ENCODE assay signal across 14 cellular contexts in the genomic region with DNA sequence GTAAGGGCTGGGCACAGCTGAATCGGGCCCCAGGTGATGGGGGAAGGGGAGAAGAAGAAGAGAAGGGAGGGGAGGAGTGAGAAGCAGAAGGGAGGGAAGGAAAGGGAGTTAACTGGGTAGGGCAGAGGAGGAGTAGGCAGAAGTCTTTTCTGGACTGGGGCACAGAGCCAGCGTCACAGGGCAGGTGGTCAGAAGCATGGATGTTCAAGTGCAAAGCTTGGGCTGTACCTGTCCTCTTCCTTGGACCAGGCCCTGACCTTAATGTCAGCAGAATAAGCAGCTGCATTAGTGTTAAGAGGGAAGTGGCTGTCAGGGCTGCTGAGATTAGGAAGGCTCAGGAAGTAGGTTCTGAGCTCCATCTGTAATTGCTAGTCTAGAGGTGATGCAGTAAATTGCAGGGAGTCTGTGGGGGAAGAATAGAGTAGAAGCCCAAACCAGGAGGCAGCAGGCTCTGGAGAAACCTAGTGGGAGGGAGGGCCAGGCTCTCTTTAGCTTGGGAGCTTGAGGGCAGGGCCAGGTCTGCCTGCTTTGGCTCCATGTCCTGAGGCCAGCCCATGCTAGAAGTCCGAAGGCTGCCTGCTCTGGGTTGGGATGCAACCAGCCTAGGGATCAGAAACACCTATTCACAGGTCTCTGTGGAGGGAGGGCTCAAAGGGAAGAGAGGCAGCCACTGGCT. TPM values are rescaled to one million over a fixed set of nuclear protein-coding genes. Genes with fewer than 3 reads are reported as not detected.
DNase-seq lines count a peak whose midpoint lies in the region; ATAC-seq and TF ChIP-seq lines count a peak whose summit lies in the region.
"Had no signal": no experiment of that assay in that cellular context is flagged by ENCODE, and none has a peak within 500 bp of the region (broad histone marks: within the 10 kb centered on the region; RNA-seq: fewer than 3 reads in every experiment).

No MANE protein-coding gene starts in this region.

- POLR2A ChIA-PET in activated naive CD8-positive, alpha-beta T cell treated with anti-CD3 and anti-CD28 coated beads, Interleukin-2, amount 10 ng/mL, durations not matched to agents 7 days and 5 days (lab: Charles Lee): interaction anchor here (0.6 to 1.9 kb wide), 3 partner anchors 28 to 36 kb away, joined by 3 to 9 read pairs (median 6); a partner anchor contains a TSS

- peaks cover 49% of the 10 kb centered on the region for H3K4me1 Mint-ChIP-seq in activated naive CD8-positive, alpha-beta T cell treated with anti-CD3 and anti-CD28 coated beads, Interleukin-2, amount 10 ng/mL, durations not matched to agents 7 days and 5 days

- no peak overlapping the region for H3K27ac ChIP-seq in foreskin keratinocyte

- no peak for TF ChIP-seq CTCF in foreskin keratinocyte (conservative IDR thresholded peaks at IDR 0.05)

- H3K9me3 Mint-ChIP-seq in activated naive CD8-positive, alpha-beta T cell treated with anti-CD3 and anti-CD28 coated beads, Interleukin-2, amount 10 ng/mL, durations not matched to agents 7 days and 5 days: no peaks in the 10 kb centered on the region

- H3K27ac Mint-ChIP-seq in activated naive CD8-positive, alpha-beta T cell treated with anti-CD3 and anti-CD28 coated beads, Interleukin-2, amount 10 ng/mL, durations not matched to agents 7 days and 5 days: peak overlapping the region; percentile 81

- peak; percentile 55 for DNase-seq in activated CD8-positive, alpha-beta memory T cell treated with anti-CD3 and anti-CD28 coated beads for 24 hours
- no peak for DNase-seq in activated CD8-positive, alpha-beta memory T cell treated with anti-CD3 and anti-CD28 coated beads, Interleukin-2, amount 50 U/mL, for 4 hours
- peak; percentile 92 for DNase-seq in OCI-M1 (lab: John Stamatoyannopoulos, UW)
- DNase-seq in activated naive CD8-positive, alpha-beta T cell treated with anti-CD3 and anti-CD28 coated beads, Interleukin-2, amount 10 ng/mL, durations not matched to agents 7 days and 5 days: no peak
- peak; percentile 36 for DNase-seq in posterior vena cava (ENCODE audit: low spot score)
- DNase-seq in foreskin keratinocyte: no peak
- no peak for DNase-seq in retina
- DNase-seq in NCI-H1436 (lab: John Stamatoyannopoulos, UW): no peak
- DNase-seq: activated CD4-positive, alpha-beta T cell treated with anti-CD3 and anti-CD28 coated beads for 4 hours; aorta; NCI-H446 treated with DMSO at 0.1 percent for 48 hours; SHP77 treated with DMSO at 0.1 percent for 48 hours had no signal

- no peaks in the 10 kb centered on the region for H3K4me1 ChIP-seq in foreskin keratinocyte

- no peak overlapping the region for H3K4me3 Mint-ChIP-seq in activated naive CD8-positive, alpha-beta T cell treated with anti-CD3 and anti-CD28 coated beads, Interleukin-2, amount 10 ng/mL, durations not matched to agents 7 days and 5 days

- H3K27me3 ChIP-seq in foreskin keratinocyte: no peaks in the 10 kb centered on the region

- no peak for ATAC-seq in activated naive CD8-positive, alpha-beta T cell treated with anti-CD3 and anti-CD28 coated beads, Interleukin-2, amount 10 ng/mL, durations not matched to agents 7 days and 5 days (ENCODE audit: low read depth)
- ATAC-seq in foreskin keratinocyte: no peak

- peaks cover 19% of the 10 kb centered on the region for H3K36me3 Mint-ChIP-seq in activated naive CD8-positive, alpha-beta T cell treated with anti-CD3 and anti-CD28 coated beads, Interleukin-2, amount 10 ng/mL, durations not matched to agents 7 days and 5 days

- H3K27me3 Mint-ChIP-seq in activated naive CD8-positive, alpha-beta T cell treated with anti-CD3 and anti-CD28 coated beads, Interleukin-2, amount 10 ng/mL, durations not matched to agents 7 days and 5 days: no peaks in the 10 kb centered on the region

- intact Hi-C loops in posterior vena cava (cut with DNase I): no loop called here

RNA-seq across cellular contexts. Expression of a gene that starts 1.6 kb away (rescaled TPM):
- 1 to 10 TPM; 4.0 to 4.1 TPM for total RNA-seq in activated naive CD8-positive, alpha-beta T cell treated with anti-CD3 and anti-CD28 coated beads, Interleukin-2, amount 10 ng/mL, durations not matched to agents 7 days and 5 days
- total RNA-seq in posterior vena cava (1 to 10 TPM; 1.1 to 1.9 TPM), foreskin keratinocyte (0.21 and 0.48 TPM in 2 replicates)
- polyA plus RNA-seq in foreskin keratinocyte: 0.12 and 0.26 TPM in 2 replicates

RNA-seq across cellular contexts. Expression of a gene that starts 27.8 kb away (rescaled TPM):
- 100 to 1,000 TPM; 267 TPM for total RNA-seq in activated naive CD8-positive, alpha-beta T cell treated with anti-CD3 and anti-CD28 coated beads, Interleukin-2, amount 10 ng/mL, durations not matched to agents 7 days and 5 days
- total RNA-seq in posterior vena cava (10 to 100 TPM; 22.8 to 38.7 TPM), foreskin keratinocyte (0.42 and 0.65 TPM in 2 replicates)
- polyA plus RNA-seq in foreskin keratinocyte: 1.0 and 1.2 TPM in 2 replicates

RNA-seq across cellular contexts. Expression of a gene that starts 59.6 kb away (rescaled TPM):
- total RNA-seq in activated naive CD8-positive, alpha-beta T cell treated with anti-CD3 and anti-CD28 coated beads, Interleukin-2, amount 10 ng/mL, durations not matched to agents 7 days and 5 days: under 1 TPM in 1 of 2 experiments, not detected in 1; 0.47 TPM
- total RNA-seq in posterior vena cava (not detected), foreskin keratinocyte (0.07 TPM in 1 of 2 replicates, not detected in the other)
- polyA plus RNA-seq in foreskin keratinocyte: not detected in 2 replicates
- total RNA-seq: aorta, M059J, osteoblast had no signal
- polyA plus RNA-seq: aorta had no signal

Comparison
In these comparisons a context has a peak if more than half of its experiments do, and no peak if none do; other contexts are left out.
1. DNase-seq: peak in activated CD8-positive, alpha-beta memory T cell treated with anti-CD3 and anti-CD28 coated beads for 24 hours (single experiment), OCI-M1 (single experiment) and posterior vena cava (single experiment); none in activated CD8-positive, alpha-beta memory T cell treated with anti-CD3 and anti-CD28 coated beads, Interleukin-2, amount 50 U/mL, for 4 hours (single experiment), activated naive CD8-positive, alpha-beta T cell treated with anti-CD3 and anti-CD28 coated beads, Interleukin-2, amount 10 ng/mL, durations not matched to agents 7 days and 5 days (single experiment), foreskin keratinocyte (0 of 2), retina (single experiment) and NCI-H1436 (single experiment).
2. RNA of a gene that starts 27.8 kb away (total RNA-seq): 267 TPM in activated naive CD8-positive, alpha-beta T cell treated with anti-CD3 and anti-CD28 coated beads, Interleukin-2, amount 10 ng/mL, durations not matched to agents 7 days and 5 days and 22.8 to 38.7 TPM in posterior vena cava; 0.42 to 0.65 TPM in foreskin keratinocyte; every median in the first group is over 10 times any median in the second.